ENCODE assay signal across 19 cellular contexts in the genomic region with DNA sequence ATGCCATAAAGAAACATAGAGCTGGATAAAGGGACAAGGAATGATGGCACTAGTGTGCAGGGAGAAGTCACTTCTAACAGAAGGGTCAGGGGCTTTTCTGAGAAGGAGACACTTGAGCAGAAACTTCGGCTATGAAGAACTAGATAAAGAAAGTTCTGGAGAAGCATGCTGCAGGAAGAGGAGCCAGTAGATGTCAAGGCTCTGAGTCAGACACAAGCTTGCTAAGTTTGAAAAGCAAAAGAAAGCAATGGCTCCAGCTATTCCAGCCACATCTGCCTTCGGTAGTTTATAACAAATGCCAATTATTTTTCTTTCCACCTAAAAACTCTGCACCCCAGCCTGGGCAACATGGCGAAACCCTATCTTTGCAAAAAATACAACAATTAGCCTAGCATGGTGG. TPM values are rescaled to one million over a fixed set of nuclear protein-coding genes. Genes with fewer than 3 reads are reported as not detected.
DNase-seq lines count a peak whose midpoint lies in the region; ATAC-seq and TF ChIP-seq lines count a peak whose summit lies in the region.
"Had no signal": no experiment of that assay in that cellular context is flagged by ENCODE, and none has a peak within 500 bp of the region (broad histone marks: within the 10 kb centered on the region; RNA-seq: fewer than 3 reads in every experiment).

No MANE protein-coding gene starts in this region.

- in situ Hi-C loops in IMR-90 (cut with MboI; ENCODE audit: low sequenced_read_pairs), result loop anchor here (25.0 kb wide), 1 partner anchor 603 kb away; no protein-coding TSS in a partner anchor

- H3K36me3 ChIP-seq in IMR-90 (ENCODE audit: control insufficient read depth, insufficient read depth, low read length), result no peaks in the 10 kb centered on the region; the same call in 1 of the 2 replicates
- H3K36me3 ChIP-seq: breast epithelium had no signal

- WGBS in IMR-90 (ENCODE audit: extremely low coverage in 2 of 2, insufficient read length in 1 of 2), 2 experiments, result 40% methylated on average over 1 of the region's 3 CpGs; no CpG with 5 or more reads in 1 of the 2 experiments

- TF ChIP-seq POLR2A in IMR-90 (IDR thresholded peaks at IDR 0.05; ENCODE audit: low read depth, low read length), result no peak

- H4K8ac ChIP-seq in IMR-90 (ENCODE audit: low read depth in 2 of 2, low read length in 2 of 2), result peak overlapping the region in 1 of 2 experiments; percentile 78; a peak in 2 of 4 replicates

- no peak overlapping the region for H2AFZ ChIP-seq in IMR-90 (replicated peaks; ENCODE audit: low read length, poor library complexity)
- H2AFZ ChIP-seq: PC-9 had no signal

- H3K4me3 ChIP-seq in IMR-90 (ENCODE audit: insufficient read depth, low read depth, low read length) (no peak overlapping the region), fibroblast of the aortic adventitia (ENCODE audit: low read depth, low read length) (no peak overlapping the region)
- H3K4me3 ChIP-seq: breast epithelium, PC-9 had no signal

- H3K27me3 ChIP-seq in IMR-90 (ENCODE audit: control insufficient read depth, insufficient read depth, low read length), result no peaks in the 10 kb centered on the region
- H3K27me3 ChIP-seq: breast epithelium had no signal

- peaks cover 4 to 9% of the 10 kb centered on the region in 2 experiments; a peak in 2 of 4 replicates for H3K79me1 ChIP-seq in IMR-90 (ENCODE audit: low read depth in 1 of 2, low read length in 2 of 2)

- no peak overlapping the region for H4K5ac ChIP-seq in IMR-90 (ENCODE audit: low read depth, low read length)

- H4K20me1 ChIP-seq in IMR-90 (ENCODE audit: insufficient read depth, low read length), result no peaks in the 10 kb centered on the region

- H3K9me3 Mint-ChIP-seq in type B pancreatic cell, result no peaks in the 10 kb centered on the region
- no peaks in the 10 kb centered on the region for H3K9me3 Mint-ChIP-seq in T-helper 2 cell treated with Interferon-gamma antibody and Interleukin-4, amounts not matched to agents 5 μg/mL and 100 μg/mL, for 36 hours
- H3K9me3 Mint-ChIP-seq: activated T-helper 1 cell treated with anti-CD3 and anti-CD28 coated beads, Interleukin-12 subunit alpha, Interleukin-12 subunit beta, Interleukin-2, Interleukin-4 antibody, amounts not matched to agents 30 ng/mL and 10 ng/mL and 1 ng/mL, durations not matched to agents 14 hours and 24 hours and 36 hours had no signal

- no peak for TF ChIP-seq RAD21 in IMR-90 (IDR thresholded peaks at IDR 0.05; ENCODE audit: low read length)

- H3K4me2 ChIP-seq in IMR-90 (ENCODE audit: low read depth, low read length), result peak overlapping the region; percentile 76; the same call in 1 of the 2 replicates
- H3K4me2 ChIP-seq: PC-9 had no signal

- peaks cover 9% of the 10 kb centered on the region for H3K9me1 ChIP-seq in IMR-90 (ENCODE audit: insufficient read depth, low read length)

- TF ChIP-seq CTCF in IMR-90 (conservative IDR thresholded peaks at IDR 0.05; ENCODE audit: low read depth, low read length) (no peak), fibroblast of the aortic adventitia (IDR thresholded peaks at IDR 0.05; ENCODE audit: insufficient read depth, low read length) (no peak), type B pancreatic cell (conservative IDR thresholded peaks at IDR 0.05) (no peak)

- CTCF ChIA-PET in IMR-90 (lab: Yijun Ruan, JAX), result interaction anchor here (0.6 to 3.1 kb wide), 21 partner anchors 11 to 312 kb away, joined by 3 to 20 read pairs (median 5); a partner anchor contains a TSS

- H2BK20ac ChIP-seq in IMR-90 (ENCODE audit: low read depth, low read length), result peak overlapping the region; percentile 44

- H3K23ac ChIP-seq in IMR-90 (ENCODE audit: low read depth, low read length), result peak overlapping the region; percentile 41; the same call in 1 of the 2 replicates

- H3K27ac Mint-ChIP-seq in type B pancreatic cell, result no peak overlapping the region
- H3K27ac Mint-ChIP-seq in T-helper 2 cell treated with Interferon-gamma antibody and Interleukin-4, amounts not matched to agents 5 μg/mL and 100 μg/mL, for 36 hours, result no peak overlapping the region
- H3K27ac Mint-ChIP-seq: activated naive CD8-positive, alpha-beta T cell; activated T-helper 1 cell treated with anti-CD3 and anti-CD28 coated beads, Interleukin-12 subunit alpha, Interleukin-12 subunit beta, Interleukin-2, Interleukin-4 antibody, amounts not matched to agents 30 ng/mL and 10 ng/mL and 1 ng/mL, durations not matched to agents 14 hours and 24 hours and 36 hours had no signal

- POLR2A ChIA-PET in IMR-90 (lab: Charles Lee; ENCODE audit: unreplicated experiment), result no interaction called here

- H3K14ac ChIP-seq in IMR-90 (replicated peaks; ENCODE audit: low read depth, low read length), result no peak overlapping the region

- peak overlapping the region; percentile 22; the same call in 1 of the 2 replicates for H3K4ac ChIP-seq in IMR-90 (ENCODE audit: low read depth, low read length)

- peak overlapping the region; percentile 46; the same call in 1 of the 3 replicates for H2BK15ac ChIP-seq in IMR-90 (ENCODE audit: low read depth, low read length)

- H3K18ac ChIP-seq in IMR-90 (ENCODE audit: low read depth, low read length), result peak overlapping the region; percentile 47; the same call in 1 of the 2 replicates

- no peak overlapping the region for H4K91ac ChIP-seq in IMR-90 (ENCODE audit: insufficient read depth, low read depth, low read length)

- H2AK5ac ChIP-seq in IMR-90 (ENCODE audit: low read depth, low read length), result no peak overlapping the region

- DNase-seq in IMR-90, result peak; percentile 77
- DNase-seq in astrocyte of the hippocampus (ENCODE audit: low read depth, low spot score), result peak; percentile 53
- DNase-seq in fibroblast of the aortic adventitia (ENCODE audit: low read depth), result peak; percentile 64
- no peak for DNase-seq in type B pancreatic cell (ENCODE audit: extremely low spot score, unreplicated experiment)
- DNase-seq in central memory CD4-positive, alpha-beta T cell, result no peak
- DNase-seq in T-helper 2 cell treated with Interferon-gamma antibody and Interleukin-4, amounts not matched to agents 5 μg/mL and 100 μg/mL, for 36 hours (ENCODE audit: low spot score), result no peak
- DNase-seq: activated CD4-positive, CD25-positive, alpha-beta regulatory T cell treated with anti-CD3 and anti-CD28 coated beads, Interleukin-2, amount 50 U/mL, for 72 hours; hippocampal formation; islet precursor cell; NCI-H146; NCI-H2171 treated with DMSO at 0.1 percent for 48 hours; PC-9; right cardiac atrium; stimulated activated naive CD8-positive, alpha-beta T cell treated with anti-CD3 and anti-CD28 coated beads, Interleukin-15, Interleukin-2, amounts not matched to agents 100 U/mL and 50 U/mL, for 24 hours had no signal

- peak; percentile 79 for ATAC-seq in IMR-90 (ENCODE audit: low read depth)
- ATAC-seq in GM21825 (IDR thresholded peaks at IDR 0.05; ENCODE audit: unreplicated experiment), result no peak

- no peaks in the 10 kb centered on the region for H3K27me3 Mint-ChIP-seq in type B pancreatic cell
- no peaks in the 10 kb centered on the region for H3K27me3 Mint-ChIP-seq in T-helper 2 cell treated with Interferon-gamma antibody and Interleukin-4, amounts not matched to agents 5 μg/mL and 100 μg/mL, for 36 hours (ENCODE audit: low read depth)
- H3K27me3 Mint-ChIP-seq: activated naive CD8-positive, alpha-beta T cell had no signal

- H3K56ac ChIP-seq in IMR-90 (ENCODE audit: extremely low read depth, insufficient read depth, low read length), result no peak overlapping the region

- dilution Hi-C loops in IMR-90 (cut with HindIII; ENCODE audit: low sequenced_read_pairs, unreplicated experiment), result loop anchor here (25.0 kb wide), 2 partner anchors 153 to 303 kb away; a partner anchor contains a TSS

- intact Hi-C loops in IMR-90 (cut with micrococcal nuclease), result loop anchor here (1.0 to 5.0 kb wide), 4 partner anchors 88 to 313 kb away; a partner anchor contains a TSS

- no peaks in the 10 kb centered on the region for H3K36me3 Mint-ChIP-seq in type B pancreatic cell
- H3K36me3 Mint-ChIP-seq in T-helper 2 cell treated with Interferon-gamma antibody and Interleukin-4, amounts not matched to agents 5 μg/mL and 100 μg/mL, for 36 hours (ENCODE audit: low read depth), result peaks cover 23% of the 10 kb centered on the region

- peak overlapping the region; percentile 75 for H2BK5ac ChIP-seq in IMR-90 (ENCODE audit: low read depth, low read length, poor library complexity, severe bottlenecking)

- H3K4me3 Mint-ChIP-seq in type B pancreatic cell, result no peak overlapping the region
- no peak overlapping the region for H3K4me3 Mint-ChIP-seq in T-helper 2 cell treated with Interferon-gamma antibody and Interleukin-4, amounts not matched to agents 5 μg/mL and 100 μg/mL, for 36 hours
- H3K4me3 Mint-ChIP-seq: activated naive CD8-positive, alpha-beta T cell; activated T-helper 1 cell treated with anti-CD3 and anti-CD28 coated beads, Interleukin-12 subunit alpha, Interleukin-12 subunit beta, Interleukin-2, Interleukin-4 antibody, amounts not matched to agents 30 ng/mL and 10 ng/mL and 1 ng/mL, durations not matched to agents 14 hours and 24 hours and 36 hours had no signal

- no peaks in the 10 kb centered on the region for H3K9me3 ChIP-seq in IMR-90 (ENCODE audit: control insufficient read depth, insufficient read depth, low read length)
- H3K9me3 ChIP-seq: breast epithelium had no signal

- peak overlapping the region; percentile 39 for H3K27ac ChIP-seq in IMR-90 (ENCODE audit: insufficient read depth, low read length)
- H3K27ac ChIP-seq: breast epithelium, C4-2B, PC-9 had no signal

- H3K4me1 Mint-ChIP-seq in type B pancreatic cell (ENCODE audit: unreplicated experiment), result no peaks in the 10 kb centered on the region
- H3K4me1 Mint-ChIP-seq in T-helper 2 cell treated with Interferon-gamma antibody and Interleukin-4, amounts not matched to agents 5 μg/mL and 100 μg/mL, for 36 hours (ENCODE audit: low read depth), result peaks cover 8% of the 10 kb centered on the region

- no peak overlapping the region for H2AK9ac ChIP-seq in IMR-90 (replicated peaks; ENCODE audit: low read depth, low read length, poor library complexity)

- H2BK120ac ChIP-seq in IMR-90 (ENCODE audit: low read depth, low read length), result peak overlapping the region; percentile 91; the same call in 1 of the 2 replicates

- H3K4me1 ChIP-seq in IMR-90 (ENCODE audit: control insufficient read depth, insufficient read depth, low read length), result peaks cover 9% of the 10 kb centered on the region
- H3K4me1 ChIP-seq: breast epithelium had no signal

- no TSS peak for BruUV-seq in IMR-90 (replicated peaks; lab: Mats Ljungman, UMichigan)

- no peak overlapping the region; the same call in 1 of the 2 replicates for H3K9ac ChIP-seq in IMR-90 (ENCODE audit: low read depth, low read length)

TF ChIP-seq in IMR-90, 13 proteins besides CTCF, POLR2A, EP300 and RAD21 (continues in another document):
- TF ChIP-seq BHLHE40 (IDR thresholded peaks at IDR 0.05; ENCODE audit: low read depth, low read length) (no peak), RCOR1 (IDR thresholded peaks at IDR 0.05; ENCODE audit: insufficient replicate concordance, low read length) (no peak), MXI1 (IDR thresholded peaks at IDR 0.05; ENCODE audit: borderline replicate concordance, low read depth, low read length) (peak; percentile 76; the same call in 1 of the 2 replicates)

RNA-seq across cellular contexts. Expression of a gene that starts 7.5 kb away (rescaled TPM):
- total RNA-seq in IMR-90 (2012; rRNA removed) (2.7 and 4.2 TPM in 2 replicates), fibroblast of the aortic adventitia (ENCODE audit: low replicate concordance) (8.5 and 12.8 TPM in 2 replicates), type B pancreatic cell (ENCODE audit: low replicate concordance) (5.1 and 10.8 TPM in 2 replicates)
- polyA plus RNA-seq in IMR-90 (2012; rRNA removed), result 4.8 and 5.1 TPM in 2 replicates
- 2.5 and 3.1 TPM in 2 replicates for polyA plus RNA-seq in IMR-90 (2012; cell fraction: cytosol; rRNA removed)
- 2.1 and 4.5 TPM in 2 replicates for polyA plus RNA-seq in IMR-90 (2012; cell fraction: nucleus; rRNA removed; ENCODE audit: low replicate concordance)

Comparison
In these comparisons a context has a peak if more than half of its experiments do, and no peak if none do; other contexts are left out.
1. DNase-seq: peak in IMR-90 (single experiment), astrocyte of the hippocampus (single experiment) and fibroblast of the aortic adventitia (single experiment); none in type B pancreatic cell (single experiment), central memory CD4-positive, alpha-beta T cell (single experiment) and T-helper 2 cell treated with Interferon-gamma antibody and Interleukin-4, amounts not matched to agents 5 μg/mL and 100 μg/mL, for 36 hours (single experiment).